23 cellular contexts compared by ENCODE assay signal in the genomic region with DNA sequence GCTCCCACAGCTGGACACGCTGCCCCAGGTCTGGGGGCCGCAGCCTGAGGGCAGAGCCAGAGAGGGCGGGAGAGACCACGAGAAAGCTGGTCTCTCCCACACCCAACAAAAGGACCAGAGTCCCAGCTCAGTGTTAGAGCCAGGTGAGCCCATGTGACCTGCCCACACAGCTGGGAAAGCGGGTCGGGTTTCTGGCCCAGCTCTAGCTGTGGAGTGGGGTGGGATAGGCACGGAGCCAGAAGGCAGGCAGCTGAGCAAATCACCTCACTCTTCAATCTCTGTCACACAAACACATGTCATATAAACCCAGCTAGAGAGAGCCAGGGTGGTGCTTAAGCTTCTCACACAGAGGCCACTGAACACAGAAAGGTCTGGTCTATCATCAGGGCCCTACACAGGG. TPM values are rescaled to one million over a fixed set of nuclear protein-coding genes. Genes with fewer than 3 reads are reported as not detected.
A peak's percentile ranks its signal among the peaks of the same experiment; 100 is the strongest.
DNase-seq lines count a peak whose midpoint lies in the region; ATAC-seq, FAIRE-seq and TF ChIP-seq lines count a peak whose summit lies in the region.
"Had no signal": no experiment of that assay in that cellular context is flagged by ENCODE, and none has a peak within 500 bp of the region (broad histone marks: within the 10 kb centered on the region; RNA-seq: fewer than 3 reads in every experiment).

No MANE protein-coding gene starts in this region.

- ATAC-seq in GM21528 (IDR thresholded peaks at IDR 0.05; ENCODE audit: low FRiP score, unreplicated experiment) = no peak
- ATAC-seq: HCT116; mucosa of descending colon; stimulated activated memory B cell treated with anti-CD40 and anti-IgM and Interleukin-4, amounts not matched to agents 10 μg/mL and 1 μg/mL and 100 μg/mL, for 72 hours; upper lobe of right lung had no signal

- no peaks in the 10 kb centered on the region for H3K79me2 ChIP-seq in H1 (ENCODE audit: control insufficient read depth in 1 of 2, insufficient read depth in 2 of 2, low read length in 2 of 2)

- H3K4me1 ChIP-seq in H1 (replicated peaks in 1 of 4; ENCODE audit: control insufficient read depth in 3 of 4, insufficient read depth in 4 of 4, low read length in 3 of 4) = peaks cover 0 to 5% (median 1%) of the 10 kb centered on the region in 4 experiments; a peak in 2 of 7 replicates
- H3K4me1 ChIP-seq: upper lobe of right lung had no signal

- peaks cover 23% of the 10 kb centered on the region for H3K9me3 Mint-ChIP-seq in nephron progenitor cell
- H3K9me3 Mint-ChIP-seq: activated T-cell treated with anti-CD3 and anti-CD28 coated beads, Interleukin-2, amount 50 U/mL, for 24 hours; stimulated activated memory B cell treated with anti-CD40 and anti-IgM and Interleukin-4, amounts not matched to agents 10 μg/mL and 1 μg/mL and 100 μg/mL, for 72 hours had no signal

- no peak overlapping the region for H3K4ac ChIP-seq in H1 (replicated peaks; ENCODE audit: insufficient read length, low read depth, low read length)

- peaks cover 0 to 6% of the 10 kb centered on the region in 2 experiments; a peak in 1 of 4 replicates for H3K9me3 ChIP-seq in H1 (ENCODE audit: insufficient read depth in 2 of 2, low read depth in 1 of 2, low read length in 1 of 2)
- H3K9me3 ChIP-seq: mucosa of descending colon, SK-N-SH, upper lobe of right lung had no signal

- peak in 1 of 2 experiments; percentile 7; a peak in 1 of 4 replicates for TF ChIP-seq RAD21 in H1 (IDR thresholded peaks at IDR 0.05 in 1 of 2, conservative IDR thresholded peaks at IDR 0.05 in 1 of 2; ENCODE audit: low read depth in 2 of 2, low read length in 2 of 2)

- peak overlapping the region; percentile 96 for H2AFZ ChIP-seq in H1 (ENCODE audit: low read length)

- H3K4me2 ChIP-seq in H1 (ENCODE audit: insufficient read depth in 1 of 2, low read depth in 2 of 2, low read length in 2 of 2) = no peak overlapping the region
- H3K4me2 ChIP-seq: SK-N-SH, smooth muscle cell had no signal

- TF ChIP-seq POLR2A in H1 (IDR thresholded peaks at IDR 0.05; ENCODE audit: control extremely low read depth in 1 of 2, low read depth in 2 of 2, low read length in 2 of 2) = no peak

- no peak overlapping the region for H3K9ac ChIP-seq in H1 (replicated peaks in 1 of 4; ENCODE audit: extremely low read depth in 1 of 4, low read depth in 3 of 4, low read length in 3 of 4)
- H3K9ac ChIP-seq: SK-N-SH had no signal

- H3K27me3 ChIP-seq in H1 (replicated peaks in 1 of 4; ENCODE audit: control insufficient read depth in 3 of 4, extremely low read depth in 1 of 4, insufficient read depth in 3 of 4, low read length in 3 of 4) = no peaks in the 10 kb centered on the region
- H3K27me3 ChIP-seq: brain microvascular endothelial cell, upper lobe of right lung had no signal

- no peak overlapping the region for H3K18ac ChIP-seq in H1 (ENCODE audit: extremely low read depth, low read length)

- no peaks in the 10 kb centered on the region for H3K36me3 Mint-ChIP-seq in nephron progenitor cell (ENCODE audit: low read depth)
- H3K36me3 Mint-ChIP-seq: activated naive CD8-positive, alpha-beta T cell; stimulated activated memory B cell treated with anti-CD40 and anti-IgM and Interleukin-4, amounts not matched to agents 10 μg/mL and 1 μg/mL and 100 μg/mL, for 72 hours had no signal

- no peak for FAIRE-seq in H1 (lab: Jason Lieb, UNC)

- H4K5ac ChIP-seq in H1 (ENCODE audit: insufficient read length, low read depth, low read length) = no peak overlapping the region

- H2BK15ac ChIP-seq in H1 (ENCODE audit: low read length) = no peak overlapping the region

- H3K4me1 Mint-ChIP-seq in nephron progenitor cell = peaks cover 15% of the 10 kb centered on the region
- H3K4me1 Mint-ChIP-seq: CD8-positive, alpha-beta memory T cell; stimulated activated memory B cell treated with anti-CD40 and anti-IgM and Interleukin-4, amounts not matched to agents 10 μg/mL and 1 μg/mL and 100 μg/mL, for 72 hours had no signal

- TF ChIP-seq CTCF in H1 (IDR thresholded peaks at IDR 0.05; ENCODE audit: control extremely low read depth in 1 of 3, insufficient read depth in 1 of 3, low read depth in 1 of 3, low read length in 3 of 3) = no peak
- TF ChIP-seq CTCF in nephron progenitor cell (IDR thresholded peaks at IDR 0.05) = no peak

- H3K4me3 Mint-ChIP-seq in nephron progenitor cell = no peak overlapping the region
- H3K4me3 Mint-ChIP-seq: activated naive CD8-positive, alpha-beta T cell; activated T-cell treated with anti-CD3 and anti-CD28 coated beads, Interleukin-2, amount 50 U/mL, for 24 hours; CD8-positive, alpha-beta memory T cell; stimulated activated memory B cell treated with anti-CD40 and anti-IgM and Interleukin-4, amounts not matched to agents 10 μg/mL and 1 μg/mL and 100 μg/mL, for 72 hours had no signal

- no peak overlapping the region for H2BK5ac ChIP-seq in H1 (ENCODE audit: low read depth, low read length)

- no peak overlapping the region for H3K27ac ChIP-seq in H1 (ENCODE audit: low read depth, low read length)
- H3K27ac ChIP-seq: brain microvascular endothelial cell, upper lobe of right lung had no signal

- H3K14ac ChIP-seq in H1 (ENCODE audit: insufficient read length) = no peak overlapping the region

- POLR2A ChIA-PET in H1 (lab: Charles Lee; ENCODE audit: partially characterized antibody) = interaction anchor here (0.7 to 1.2 kb wide), 2 partner anchors 28 to 72 kb away, joined by 3 to 6 read pairs; no protein-coding TSS in a partner anchor

- DNase-seq in COLO668 (lab: John Stamatoyannopoulos, UW; ENCODE audit: unreplicated experiment) (peak; percentile 92), NCI-H1092 treated with DMSO at 0.1 percent for 48 hours (lab: John Stamatoyannopoulos, UW) (peak; percentile 98), NCI-H2171 treated with DMSO at 0.1 percent for 48 hours (lab: John Stamatoyannopoulos, UW) (peak; percentile 91), H1 (ENCODE audit: low read depth in 1 of 2, low spot score in 2 of 2) (no peak), cortex of kidney (lab: John Stamatoyannopoulos, UW) (no peak), nephron progenitor cell (no peak), SKM-1 treated with dmso at 0.1 percent for 144 hours (lab: John Stamatoyannopoulos, UW; ENCODE audit: unreplicated experiment) (no peak)
- DNase-seq: activated CD4-positive, alpha-beta T cell treated with anti-CD3 and anti-CD28 coated beads, Interleukin-2, amount 50 U/mL, for 4 hours; activated T-cell treated with anti-CD3 and anti-CD28 coated beads, Interleukin-2, amount 50 U/mL, for 24 hours; brain microvascular endothelial cell; CD8-positive, alpha-beta memory T cell; GDM1; hippocampal formation; mucosa of descending colon; NCI-H1048; OCI-M1; SK-N-SH; upper lobe of right lung had no signal

- no peak overlapping the region for H2AK5ac ChIP-seq in H1 (ENCODE audit: low read depth, low read length)

- WGBS in H1 (ENCODE audit: extremely low coverage in 1 of 2, insufficient coverage in 1 of 2, insufficient read length in 1 of 2, insufficient replicate concordance in 2 of 2, low coverage in 1 of 2, low lambda C conversion rate in 2 of 2, missing lambda C conversion rate in 1 of 2), 2 experiments = 82% methylated on average over 7 of the region's 7 CpGs; no CpG with 5 or more reads in 1 of the 2 experiments

- H3K27me3 Mint-ChIP-seq in nephron progenitor cell (ENCODE audit: low read depth, poor library complexity) = peaks cover 15% of the 10 kb centered on the region
- H3K27me3 Mint-ChIP-seq: activated naive CD8-positive, alpha-beta T cell; activated T-cell treated with anti-CD3 and anti-CD28 coated beads, Interleukin-2, amount 50 U/mL, for 24 hours; stimulated activated memory B cell treated with anti-CD40 and anti-IgM and Interleukin-4, amounts not matched to agents 10 μg/mL and 1 μg/mL and 100 μg/mL, for 72 hours had no signal

- peak overlapping the region; percentile 95; the same call in 1 of the 2 replicates for H4K8ac ChIP-seq in H1 (ENCODE audit: extremely low read depth, insufficient read depth, low read length)

- H4K91ac ChIP-seq in H1 (replicated peaks; ENCODE audit: insufficient read length, low read length) = no peak overlapping the region

- no peak overlapping the region for H2BK12ac ChIP-seq in H1 (ENCODE audit: low read depth, low read length)

- no peak overlapping the region for H3K23ac ChIP-seq in H1 (ENCODE audit: insufficient read length)

- H4K20me1 ChIP-seq in H1 (replicated peaks in 1 of 2; ENCODE audit: control insufficient read depth in 1 of 2, insufficient read depth in 2 of 2, low read length in 2 of 2) = no peaks in the 10 kb centered on the region

- TF ChIP-seq EP300 in H1 (IDR thresholded peaks at IDR 0.05; ENCODE audit: borderline replicate concordance in 1 of 2, low read depth in 2 of 2, low read length in 2 of 2) = no peak

- no peaks in the 10 kb centered on the region for H3K79me1 ChIP-seq in H1 (ENCODE audit: low read depth, low read length)

- no peaks in the 10 kb centered on the region for H3K23me2 ChIP-seq in H1 (ENCODE audit: low read depth, low read length)

- no peak overlapping the region for H3K27ac Mint-ChIP-seq in nephron progenitor cell
- H3K27ac Mint-ChIP-seq: activated naive CD8-positive, alpha-beta T cell; activated T-cell treated with anti-CD3 and anti-CD28 coated beads, Interleukin-2, amount 50 U/mL, for 24 hours; CD8-positive, alpha-beta memory T cell; stimulated activated memory B cell treated with anti-CD40 and anti-IgM and Interleukin-4, amounts not matched to agents 10 μg/mL and 1 μg/mL and 100 μg/mL, for 72 hours had no signal

- H3K4me3 ChIP-seq in H1 (ENCODE audit: extremely low read depth in 1 of 4, insufficient read depth in 2 of 4, low read depth in 3 of 4, low read length in 4 of 4) = no peak overlapping the region
- H3K4me3 ChIP-seq: mucosa of descending colon, smooth muscle cell, upper lobe of right lung had no signal

- H2BK120ac ChIP-seq in H1 (replicated peaks; ENCODE audit: low read depth, low read length) = no peak overlapping the region

- CTCF ChIA-PET in H1 (lab: Charles Lee; ENCODE audit: partially characterized antibody) = interaction anchor here (0.6 to 3.1 kb wide), 6 partner anchors 10 to 738 kb away, joined by 3 to 21 read pairs (median 3); a partner anchor contains a TSS

- H3K56ac ChIP-seq in H1 (replicated peaks; ENCODE audit: insufficient read length, low read depth, low read length) = no peak overlapping the region

- 0 out of 2 replicates have a peak overlapping the region, but pooled peaks have one; percentile 89 for H2BK20ac ChIP-seq in H1 (ENCODE audit: low read length)

- H3K36me3 ChIP-seq in H1 (ENCODE audit: control insufficient read depth in 2 of 4, insufficient read depth in 4 of 4, low read length in 3 of 4) = no peaks in the 10 kb centered on the region
- H3K36me3 ChIP-seq: brain microvascular endothelial cell, upper lobe of right lung had no signal

RNA-seq across cellular contexts. Expression of a gene that starts 7.8 kb away (rescaled TPM):
- 195 and 196 TPM in 2 replicates for total RNA-seq in H1 (2021; fragmentation: NEBNext Ultra II Directional; extraction: Animal tissue kit (Norgen Biotek cat#: 25700))
- 329 and 408 TPM in 2 replicates for polyA plus RNA-seq in H1 (2011; rRNA removed)
- polyA plus RNA-seq in H1 (2011; cell fraction: cytosol; rRNA removed) = 482 TPM
- 437 TPM for polyA plus RNA-seq in H1 (2011; cell fraction: nucleus; rRNA removed)
- polyA plus RNA-seq in H1 (2012, experiment 1 of 2) = 214 to 312 TPM (median 300 TPM) in 4 replicates
- 95.3 TPM for polyA plus RNA-seq in H1 (2012, experiment 2 of 2)
- 142 TPM for polyA plus RNA-seq in H1 (2013, experiment 1 of 2)
- polyA plus RNA-seq in H1 (2013, experiment 2 of 2) = 137 TPM
- polyA minus RNA-seq in H1 (2011; rRNA and poly(A)+ RNA removed) = 459 and 470 TPM in 2 replicates
- polyA minus RNA-seq in H1 (2011; cell fraction: cytosol; rRNA and poly(A)+ RNA removed) = 274 TPM
- 176 TPM for polyA minus RNA-seq in H1 (2011; cell fraction: nucleus; rRNA and poly(A)+ RNA removed)

RNA-seq across cellular contexts. Expression of a gene that starts 29.9 kb away (rescaled TPM):
- 27.8 and 31.5 TPM in 2 replicates for total RNA-seq in H1 (2021; fragmentation: NEBNext Ultra II Directional; extraction: Animal tissue kit (Norgen Biotek cat#: 25700))
- 11.5 and 17.1 TPM in 2 replicates for polyA plus RNA-seq in H1 (2011; rRNA removed)
- 6.6 TPM for polyA plus RNA-seq in H1 (2011; cell fraction: cytosol; rRNA removed)
- 14.6 TPM for polyA plus RNA-seq in H1 (2011; cell fraction: nucleus; rRNA removed)
- 11.1 to 19.7 TPM (median 14.2 TPM) in 4 replicates for polyA plus RNA-seq in H1 (2012, experiment 1 of 2)
- polyA plus RNA-seq in H1 (2012, experiment 2 of 2) = 15.2 TPM
- polyA plus RNA-seq in H1 (2013, experiment 1 of 2) = 16.3 TPM
- 18.0 TPM for polyA plus RNA-seq in H1 (2013, experiment 2 of 2)
- 10.5 and 14.3 TPM in 2 replicates for polyA minus RNA-seq in H1 (2011; rRNA and poly(A)+ RNA removed)
- polyA minus RNA-seq in H1 (2011; cell fraction: cytosol; rRNA and poly(A)+ RNA removed) = 12.0 TPM
- 13.3 TPM for polyA minus RNA-seq in H1 (2011; cell fraction: nucleus; rRNA and poly(A)+ RNA removed)

RNA-seq across cellular contexts. Expression of a gene that starts 55.3 kb away (rescaled TPM):
- total RNA-seq in H1 (2021; fragmentation: NEBNext Ultra II Directional; extraction: Animal tissue kit (Norgen Biotek cat#: 25700)) = 47.5 and 53.8 TPM in 2 replicates
- polyA plus RNA-seq in H1 (2011; rRNA removed) = 116 and 124 TPM in 2 replicates
- 132 TPM for polyA plus RNA-seq in H1 (2011; cell fraction: cytosol; rRNA removed)
- 83.4 TPM for polyA plus RNA-seq in H1 (2011; cell fraction: nucleus; rRNA removed)
- 60.1 to 78.2 TPM (median 74.1 TPM) in 4 replicates for polyA plus RNA-seq in H1 (2012, experiment 1 of 2)
- 94.0 TPM for polyA plus RNA-seq in H1 (2012, experiment 2 of 2)
- 48.6 TPM for polyA plus RNA-seq in H1 (2013, experiment 1 of 2)
- polyA plus RNA-seq in H1 (2013, experiment 2 of 2) = 47.3 TPM
- polyA minus RNA-seq in H1 (2011; rRNA and poly(A)+ RNA removed) = 62.2 and 73.6 TPM in 2 replicates
- 39.3 TPM for polyA minus RNA-seq in H1 (2011; cell fraction: cytosol; rRNA and poly(A)+ RNA removed)
- polyA minus RNA-seq in H1 (2011; cell fraction: nucleus; rRNA and poly(A)+ RNA removed) = 25.2 TPM

Comparison
In these comparisons a context has a peak if more than half of its experiments do, and no peak if none do; other contexts are left out.
1. DNase-seq: peak in COLO668 (single experiment), NCI-H1092 treated with DMSO at 0.1 percent for 48 hours (single experiment) and NCI-H2171 treated with DMSO at 0.1 percent for 48 hours (single experiment); none in H1 (0 of 2), cortex of kidney (single experiment), nephron progenitor cell (single experiment) and SKM-1 treated with dmso at 0.1 percent for 144 hours (single experiment).